ENCODE assay signal across 18 cellular contexts in the genomic region with DNA sequence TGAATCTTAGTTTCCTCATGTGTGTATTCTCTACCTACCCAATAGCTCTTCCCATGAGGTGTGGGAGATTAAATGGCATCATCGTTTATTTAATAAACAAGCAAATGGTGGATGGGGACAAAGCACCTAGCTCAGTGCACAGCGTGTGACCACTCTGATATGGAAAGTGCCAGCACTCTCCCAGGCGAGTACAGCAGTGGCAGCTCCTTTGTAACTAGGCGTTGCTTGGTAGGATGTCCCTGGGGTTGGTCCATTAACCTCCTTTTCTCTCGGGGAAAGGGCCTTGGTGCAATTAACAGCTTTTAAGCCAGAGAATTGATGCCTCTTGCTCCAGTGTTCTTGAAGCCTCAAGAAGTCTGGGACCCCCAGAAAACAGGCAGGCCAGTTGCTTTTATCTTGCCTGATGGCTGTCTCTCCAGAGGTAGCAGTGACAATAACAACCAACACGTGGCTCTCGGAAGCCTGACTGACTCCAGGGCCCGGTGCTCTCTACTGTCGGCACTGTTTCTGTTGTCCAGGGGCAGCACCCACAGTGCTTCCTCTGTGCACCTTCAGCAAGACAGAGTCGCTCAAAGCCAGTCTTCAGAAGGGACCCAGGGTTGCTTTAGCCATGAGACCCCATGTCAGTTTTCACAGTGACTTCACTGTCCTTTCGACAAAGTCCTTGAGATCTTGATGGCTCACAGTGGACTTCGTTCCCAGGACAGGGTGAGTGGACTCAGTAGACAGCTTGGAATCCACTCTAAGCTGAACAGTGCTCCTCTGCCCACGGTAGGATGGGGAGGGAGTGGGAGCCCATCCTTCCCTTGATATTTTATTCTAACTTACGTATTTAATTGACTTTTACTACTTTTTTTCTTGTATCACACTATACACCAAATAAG. TPM values are rescaled to one million over a fixed set of nuclear protein-coding genes. Genes with fewer than 3 reads are reported as not detected.
DNase-seq lines count a peak whose midpoint lies in the region; ATAC-seq and TF ChIP-seq lines count a peak whose summit lies in the region.
"Had no signal": no experiment of that assay in that cellular context is flagged by ENCODE, and none has a peak within 500 bp of the region (broad histone marks: within the 10 kb centered on the region; RNA-seq: fewer than 3 reads in every experiment).

No MANE protein-coding gene starts in this region.

- TF ChIP-seq CTCF in A673 (conservative IDR thresholded peaks at IDR 0.05; ENCODE audit: low read depth, low read length) (no peak), IMR-90 (conservative IDR thresholded peaks at IDR 0.05; ENCODE audit: low read depth, low read length) (no peak), neural progenitor cell (IDR thresholded peaks at IDR 0.05) (no peak)

- intact Hi-C loops in A673 (cut with micrococcal nuclease; ENCODE audit: unreplicated experiment): no loop called here
- intact Hi-C loops in IMR-90 (cut with micrococcal nuclease): no loop called here

- BruUV-seq in A673 (replicated peaks; lab: Mats Ljungman, UMichigan): no TSS peak
- no TSS peak for BruUV-seq in IMR-90 (replicated peaks; lab: Mats Ljungman, UMichigan)

- no peak overlapping the region for H2AK9ac ChIP-seq in IMR-90 (replicated peaks; ENCODE audit: low read depth, low read length, poor library complexity)

- H2AK5ac ChIP-seq in IMR-90 (ENCODE audit: low read depth, low read length): peak overlapping the region; percentile 23; the same call in 1 of the 2 replicates

- H4K5ac ChIP-seq in IMR-90 (ENCODE audit: low read depth, low read length): no peak overlapping the region

- DNase-seq in A673 (ENCODE audit: low spot score): no peak
- DNase-seq in IMR-90: no peak
- DNase-seq in neural progenitor cell (ENCODE audit: low spot score): no peak
- no peak for DNase-seq in islet precursor cell
- no peak for DNase-seq in MG63
- DNase-seq: amniotic stem cell; Calu3; KBM-7; MV-4-11; NCI-H2171 treated with DMSO at 0.1 percent for 48 hours; SK-N-SH; stimulated activated CD4-positive, alpha-beta T cell treated with anti-CD3 and anti-CD28 coated beads, Interleukin-4, amount 100 ng/mL, for 1 hour; uterus had no signal

- H2BK20ac ChIP-seq in IMR-90 (ENCODE audit: low read depth, low read length): no peak overlapping the region

- dilution Hi-C loops in IMR-90 (cut with HindIII; ENCODE audit: low sequenced_read_pairs, unreplicated experiment): no loop called here

- TF ChIP-seq RAD21 in IMR-90 (IDR thresholded peaks at IDR 0.05; ENCODE audit: low read length): no peak

- no peak overlapping the region for H3K18ac ChIP-seq in IMR-90 (ENCODE audit: low read depth, low read length)

- H2BK5ac ChIP-seq in IMR-90 (ENCODE audit: low read depth, low read length, poor library complexity, severe bottlenecking): no peak overlapping the region

- POLR2A ChIA-PET in A673 (lab: Charles Lee; ENCODE audit: low non-redundant PET): no interaction called here
- POLR2A ChIA-PET in IMR-90 (lab: Charles Lee; ENCODE audit: unreplicated experiment): no interaction called here

- H3K14ac ChIP-seq in IMR-90 (replicated peaks; ENCODE audit: low read depth, low read length): no peak overlapping the region

- H3K27me3 Mint-ChIP-seq in neural progenitor cell (ENCODE audit: insufficient read depth, low read depth): peaks cover 2% of the 10 kb centered on the region
- H3K27me3 Mint-ChIP-seq: B cell had no signal

- H3K4me1 Mint-ChIP-seq in neural progenitor cell: peaks cover 8% of the 10 kb centered on the region

- 93% methylated on average over 3 of the region's 14 CpGs; no CpG with 5 or more reads in 1 of the 2 experiments for WGBS in IMR-90 (ENCODE audit: extremely low coverage in 2 of 2, insufficient read length in 1 of 2), 2 experiments
- WGBS in ectodermal cell, 2 experiments: 77 to 78% methylated on average over 13 to 14 of the region's 14 CpGs

- H4K20me1 ChIP-seq in IMR-90 (ENCODE audit: insufficient read depth, low read length): peaks cover 24% of the 10 kb centered on the region; the same call in 1 of the 2 replicates
- H4K20me1 ChIP-seq in neural progenitor cell (ENCODE audit: low read depth): peaks cover 43% of the 10 kb centered on the region

- H2BK15ac ChIP-seq in IMR-90 (ENCODE audit: low read depth, low read length): no peak overlapping the region

- H3K4me2 ChIP-seq in IMR-90 (ENCODE audit: low read depth, low read length) (no peak overlapping the region), neural progenitor cell (no peak overlapping the region)

- H3K9ac ChIP-seq in IMR-90 (ENCODE audit: low read depth, low read length): no peak overlapping the region
- no peak overlapping the region for H3K9ac ChIP-seq in neural progenitor cell
- H3K9ac ChIP-seq: SK-N-SH had no signal

- peaks cover 20% of the 10 kb centered on the region for H3K79me2 ChIP-seq in neural progenitor cell (ENCODE audit: low read depth)

- H3K56ac ChIP-seq in IMR-90 (ENCODE audit: extremely low read depth, insufficient read depth, low read length): no peak overlapping the region

- H3K9me3 Mint-ChIP-seq in neural progenitor cell: no peaks in the 10 kb centered on the region

- peaks cover 35% of the 10 kb centered on the region for H3F3A ChIP-seq in neural progenitor cell (ENCODE audit: low read depth)

- H3K4me1 ChIP-seq in A673 (ENCODE audit: insufficient read depth, low read length, poor library complexity, severe bottlenecking) (peaks cover 28% of the 10 kb centered on the region), IMR-90 (ENCODE audit: control insufficient read depth, insufficient read depth, low read length) (peaks cover 14% of the 10 kb centered on the region), ectodermal cell (ENCODE audit: control insufficient read depth, insufficient read depth, low read length) (peaks cover 5% of the 10 kb centered on the region), neural progenitor cell (peaks cover 10% of the 10 kb centered on the region)
- H3K4me1 ChIP-seq: HAP-1 had no signal

- H2AFZ ChIP-seq in IMR-90 (replicated peaks; ENCODE audit: low read length, poor library complexity) (no peak overlapping the region), neural progenitor cell (replicated peaks) (no peak overlapping the region)

- no peak for TF ChIP-seq POLR2A in IMR-90 (IDR thresholded peaks at IDR 0.05; ENCODE audit: low read depth, low read length)

- H3K27ac ChIP-seq in A673 (ENCODE audit: low read depth, low read length, poor library complexity, severe bottlenecking) (peak overlapping the region; percentile 38), IMR-90 (ENCODE audit: insufficient read depth, low read length) (no peak overlapping the region), ectodermal cell (ENCODE audit: insufficient read depth, low read depth, low read length, poor library complexity, severe bottlenecking) (peak overlapping the region; percentile 26), neural progenitor cell (peak overlapping the region; percentile 63)

- H3K4ac ChIP-seq in IMR-90 (ENCODE audit: low read depth, low read length): no peak overlapping the region

- no peak overlapping the region for H3K27ac Mint-ChIP-seq in neural progenitor cell
- H3K27ac Mint-ChIP-seq: B cell had no signal

- H3K4me3 Mint-ChIP-seq in neural progenitor cell: no peak overlapping the region
- H3K4me3 Mint-ChIP-seq: B cell had no signal

- H3K36me3 ChIP-seq in A673 (ENCODE audit: insufficient read depth, low read length, poor library complexity, severe bottlenecking): peaks cover 6% of the 10 kb centered on the region
- peaks cover 24% of the 10 kb centered on the region for H3K36me3 ChIP-seq in IMR-90 (ENCODE audit: control insufficient read depth, insufficient read depth, low read length)
- peaks cover 8% of the 10 kb centered on the region for H3K36me3 ChIP-seq in ectodermal cell (ENCODE audit: control insufficient read depth, insufficient read depth, low read length)
- H3K36me3 ChIP-seq in neural progenitor cell: no peaks in the 10 kb centered on the region
- H3K36me3 ChIP-seq in MG63: peaks cover 34% of the 10 kb centered on the region
- H3K36me3 ChIP-seq: uterus had no signal

- H4K91ac ChIP-seq in IMR-90 (ENCODE audit: insufficient read depth, low read depth, low read length): no peak overlapping the region

- H3K4me3 ChIP-seq in A673 (ENCODE audit: low read depth, low read length, poor library complexity, severe bottlenecking) (no peak overlapping the region), IMR-90 (ENCODE audit: insufficient read depth, low read depth, low read length) (no peak overlapping the region), ectodermal cell (ENCODE audit: insufficient read depth, low read depth, low read length) (no peak overlapping the region), neural progenitor cell (no peak overlapping the region), MG63 (no peak overlapping the region)
- H3K4me3 ChIP-seq: HAP-1, uterus had no signal

- H4K8ac ChIP-seq in IMR-90 (ENCODE audit: low read depth in 2 of 2, low read length in 2 of 2): no peak overlapping the region

- H3K27me3 ChIP-seq in A673 (replicated peaks; ENCODE audit: insufficient read depth, low read depth, low read length, poor library complexity): no peaks in the 10 kb centered on the region
- no peaks in the 10 kb centered on the region for H3K27me3 ChIP-seq in IMR-90 (ENCODE audit: control insufficient read depth, insufficient read depth, low read length)
- H3K27me3 ChIP-seq in ectodermal cell (ENCODE audit: control insufficient read depth, insufficient read depth, low read length, poor library complexity, severe bottlenecking): no peaks in the 10 kb centered on the region
- H3K27me3 ChIP-seq in neural progenitor cell: no peaks in the 10 kb centered on the region
- H3K27me3 ChIP-seq in MG63: no peaks in the 10 kb centered on the region
- H3K27me3 ChIP-seq: uterus had no signal

- no peak for ATAC-seq in IMR-90 (ENCODE audit: low read depth)
- no peak for ATAC-seq in GM18519 (IDR thresholded peaks at IDR 0.05; ENCODE audit: low FRiP score, unreplicated experiment)
- ATAC-seq: Panc1 had no signal

- peaks cover 13 to 71% of the 10 kb centered on the region in 2 experiments for H3K79me1 ChIP-seq in IMR-90 (ENCODE audit: low read depth in 1 of 2, low read length in 2 of 2)

- H3K9me3 ChIP-seq in A673 (ENCODE audit: low read depth, low read length, poor library complexity, severe bottlenecking): no peaks in the 10 kb centered on the region
- H3K9me3 ChIP-seq in IMR-90 (ENCODE audit: control insufficient read depth, insufficient read depth, low read length): no peaks in the 10 kb centered on the region
- no peaks in the 10 kb centered on the region for H3K9me3 ChIP-seq in ectodermal cell (ENCODE audit: control insufficient read depth, low read length)
- no peaks in the 10 kb centered on the region for H3K9me3 ChIP-seq in neural progenitor cell (ENCODE audit: low read depth)
- H3K9me3 ChIP-seq in MG63: no peaks in the 10 kb centered on the region
- H3K9me3 ChIP-seq: HAP-1, SK-N-SH, uterus had no signal

- peaks cover 8% of the 10 kb centered on the region for H3K36me3 Mint-ChIP-seq in neural progenitor cell

- H3K9me1 ChIP-seq in IMR-90 (ENCODE audit: insufficient read depth, low read length): peaks cover 10% of the 10 kb centered on the region

- CTCF ChIA-PET in A673 (lab: Charles Lee) (no interaction called here), IMR-90 (lab: Yijun Ruan, JAX) (interaction anchor here (0.6 kb wide), 1 partner anchor 71 kb away, joined by 3 read pairs; no protein-coding TSS in a partner anchor)

- H3K23ac ChIP-seq in IMR-90 (ENCODE audit: low read depth, low read length): no peak overlapping the region

- in situ Hi-C loops in IMR-90 (cut with MboI; ENCODE audit: low sequenced_read_pairs): loop anchor here (5.0 kb wide), 1 partner anchor 228 kb away; no protein-coding TSS in a partner anchor

- H2BK120ac ChIP-seq in IMR-90 (ENCODE audit: low read depth, low read length): no peak overlapping the region

RNA-seq across cellular contexts. Expression of a gene that starts 33.9 kb away (rescaled TPM):
- 2.1 and 2.4 TPM in 2 replicates for total RNA-seq in A673 (2021)
- total RNA-seq in IMR-90 (2012; rRNA removed): 0.36 and 0.56 TPM in 2 replicates
- 5.7 and 7.4 TPM in 2 replicates for polyA plus RNA-seq in IMR-90 (2012; rRNA removed)
- 6.7 and 7.2 TPM in 2 replicates for polyA plus RNA-seq in IMR-90 (2012; cell fraction: cytosol; rRNA removed)
- polyA plus RNA-seq in IMR-90 (2012; cell fraction: nucleus; rRNA removed; ENCODE audit: low replicate concordance): 6.1 and 23.6 TPM in 2 replicates
- 6.0 TPM for polyA plus RNA-seq in ectodermal cell (2013, experiment 1 of 4)
- polyA plus RNA-seq in ectodermal cell (2013, experiment 2 of 4): 8.2 TPM
- 5.7 TPM for polyA plus RNA-seq in ectodermal cell (2013, experiment 3 of 4)
- polyA plus RNA-seq in ectodermal cell (2013, experiment 4 of 4): 6.0 TPM
- total RNA-seq in neural progenitor cell (ENCODE audit: low replicate concordance): 1.2 and 4.3 TPM in 2 replicates
- total RNA-seq in MG63 (2014; rRNA removed; shearing (Covaris generic); ENCODE audit: low replicate concordance): 0.33 TPM in 1 of 2 replicates, not detected in the other
- total RNA-seq: uterus had no signal
